ENCODE assay signal across 26 cellular contexts in the genomic region with DNA sequence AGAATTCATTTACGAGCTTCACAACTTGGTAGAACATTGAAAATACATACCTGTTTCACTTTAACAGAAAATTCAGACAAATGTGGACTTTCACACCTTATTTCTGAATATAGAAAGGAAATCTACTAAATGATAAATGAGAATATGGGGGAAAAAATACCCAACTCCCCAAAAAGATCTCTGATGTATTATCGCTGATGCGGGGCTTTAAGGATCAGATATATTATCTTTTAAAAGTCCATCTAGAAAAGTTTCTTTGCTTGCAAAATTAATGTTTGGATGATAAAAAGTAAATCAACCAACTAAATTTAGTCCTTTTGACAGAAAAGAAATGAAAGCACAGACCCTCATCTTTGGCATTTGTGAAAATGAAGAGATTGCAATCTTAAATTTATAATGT.
DNase-seq lines count a peak whose midpoint lies in the region; ATAC-seq, FAIRE-seq and TF ChIP-seq lines count a peak whose summit lies in the region.
"Had no signal": no experiment of that assay in that cellular context is flagged by ENCODE, and none has a peak within 500 bp of the region (broad histone marks: within the 10 kb centered on the region; RNA-seq: fewer than 3 reads in every experiment).

No MANE protein-coding gene starts in this region.

- no peak overlapping the region for H3K56ac ChIP-seq in IMR-90 (ENCODE audit: extremely low read depth, insufficient read depth, low read length)

- H2AK9ac ChIP-seq in IMR-90 (replicated peaks; ENCODE audit: low read depth, low read length, poor library complexity) = no peak overlapping the region

- in situ Hi-C loops in IMR-90 (cut with MboI; ENCODE audit: low sequenced_read_pairs) = no loop called here

- no peaks in the 10 kb centered on the region for H3K36me3 Mint-ChIP-seq in glutamatergic neuron (ENCODE audit: unreplicated experiment)
- H3K36me3 Mint-ChIP-seq in CD4-positive, alpha-beta memory T cell = no peaks in the 10 kb centered on the region

- no peaks in the 10 kb centered on the region for H3K27me3 Mint-ChIP-seq in glutamatergic neuron (ENCODE audit: unreplicated experiment)
- H3K27me3 Mint-ChIP-seq in CD4-positive, alpha-beta memory T cell = peaks cover 0 to 1% of the 10 kb centered on the region in 2 donors
- H3K27me3 Mint-ChIP-seq: B cell; CD4-positive, alpha-beta T cell; CD8-positive, alpha-beta memory T cell had no signal

- no peaks in the 10 kb centered on the region for H3K79me2 ChIP-seq in PC-9 (ENCODE audit: low read depth)

- no peak overlapping the region for H4K8ac ChIP-seq in IMR-90 (ENCODE audit: low read depth in 2 of 2, low read length in 2 of 2)

- TF ChIP-seq CTCF in A549 (IDR thresholded peaks at IDR 0.05) (no peak), IMR-90 (conservative IDR thresholded peaks at IDR 0.05; ENCODE audit: low read depth, low read length) (no peak), PC-9 (conservative IDR thresholded peaks at IDR 0.05) (no peak), glutamatergic neuron (IDR thresholded peaks at IDR 0.05; ENCODE audit: partially characterized antibody, unreplicated experiment) (no peak), stomach (IDR thresholded peaks at IDR 0.05) (no peak)

- H3K4me3 ChIP-seq in A549 = no peak overlapping the region
- H3K4me3 ChIP-seq in IMR-90 (ENCODE audit: insufficient read depth, low read depth, low read length) = no peak overlapping the region
- no peak overlapping the region for H3K4me3 ChIP-seq in PC-9
- H3K4me3 ChIP-seq in stomach = no peak overlapping the region
- H3K4me3 ChIP-seq in CD4-positive, alpha-beta memory T cell (ENCODE audit: low read length in 2 of 2) = no peak overlapping the region
- H3K4me3 ChIP-seq: BLaER1 treated with 17β-estradiol and CSF1 and Interleukin-3, amounts not matched to agents 10 nM and 100 nM; GM12878 had no signal

- TF ChIP-seq POLR2A in A549 (IDR thresholded peaks at IDR 0.05; ENCODE audit: low read length) (no peak), IMR-90 (IDR thresholded peaks at IDR 0.05; ENCODE audit: low read depth, low read length) (no peak), stomach (IDR thresholded peaks at IDR 0.05) (no peak)

- no peak for TF ChIP-seq RAD21 in A549 (conservative IDR thresholded peaks at IDR 0.05 in 1 of 2, IDR thresholded peaks at IDR 0.05 in 1 of 2)
- TF ChIP-seq RAD21 in IMR-90 (IDR thresholded peaks at IDR 0.05; ENCODE audit: low read length) = no peak

- H3K4ac ChIP-seq in IMR-90 (ENCODE audit: low read depth, low read length) = no peak overlapping the region

- H3K36me3 ChIP-seq in IMR-90 (ENCODE audit: control insufficient read depth, insufficient read depth, low read length) (no peaks in the 10 kb centered on the region), PC-9 (ENCODE audit: low read depth) (no peaks in the 10 kb centered on the region), stomach (no peaks in the 10 kb centered on the region)
- no peaks in the 10 kb centered on the region for H3K36me3 ChIP-seq in CD4-positive, alpha-beta memory T cell (ENCODE audit: insufficient read depth, low read length)
- H3K36me3 ChIP-seq: BLaER1 treated with 17β-estradiol and CSF1 and Interleukin-3, amounts not matched to agents 10 nM and 100 nM had no signal

- no peaks in the 10 kb centered on the region for H4K20me1 ChIP-seq in IMR-90 (ENCODE audit: insufficient read depth, low read length)
- H4K20me1 ChIP-seq in PC-9 (ENCODE audit: insufficient read depth) = no peaks in the 10 kb centered on the region
- H4K20me1 ChIP-seq: BLaER1 treated with 17β-estradiol and CSF1 and Interleukin-3, amounts not matched to agents 10 nM and 100 nM had no signal

- H2AFZ ChIP-seq in IMR-90 (replicated peaks; ENCODE audit: low read length, poor library complexity) = no peak overlapping the region
- 0 out of 2 replicates have a peak overlapping the region, but pooled peaks have one; percentile 52 for H2AFZ ChIP-seq in PC-9

- peak overlapping the region; percentile 17 for H3K4me3 Mint-ChIP-seq in glutamatergic neuron (ENCODE audit: unreplicated experiment)
- H3K4me3 Mint-ChIP-seq in CD4-positive, alpha-beta memory T cell = no peak overlapping the region
- H3K4me3 Mint-ChIP-seq: B cell; CD4-positive, alpha-beta T cell; CD8-positive, alpha-beta memory T cell had no signal

- H3K27me3 ChIP-seq in IMR-90 (ENCODE audit: control insufficient read depth, insufficient read depth, low read length) (no peaks in the 10 kb centered on the region), PC-9 (ENCODE audit: insufficient read depth, low read depth) (no peaks in the 10 kb centered on the region), stomach (no peaks in the 10 kb centered on the region)
- H3K27me3 ChIP-seq in CD4-positive, alpha-beta memory T cell (ENCODE audit: insufficient read depth, low read length) = no peaks in the 10 kb centered on the region
- H3K27me3 ChIP-seq: BLaER1 treated with 17β-estradiol and CSF1 and Interleukin-3, amounts not matched to agents 10 nM and 100 nM had no signal

- H3K27ac Mint-ChIP-seq in glutamatergic neuron (ENCODE audit: unreplicated experiment) = peak overlapping the region; percentile 5
- H3K27ac Mint-ChIP-seq in CD4-positive, alpha-beta memory T cell = no peak overlapping the region
- H3K27ac Mint-ChIP-seq: B cell; CD4-positive, alpha-beta T cell; CD8-positive, alpha-beta memory T cell had no signal

- no peak overlapping the region for H3K14ac ChIP-seq in IMR-90 (replicated peaks; ENCODE audit: low read depth, low read length)

- no peaks in the 10 kb centered on the region for H3K9me1 ChIP-seq in IMR-90 (ENCODE audit: insufficient read depth, low read length)

- no peak overlapping the region for H4K5ac ChIP-seq in IMR-90 (ENCODE audit: low read depth, low read length)

- H4K91ac ChIP-seq in IMR-90 (ENCODE audit: insufficient read depth, low read depth, low read length) = no peak overlapping the region

- H2BK120ac ChIP-seq in IMR-90 (ENCODE audit: low read depth, low read length) = no peak overlapping the region

- no peak overlapping the region for H2BK20ac ChIP-seq in IMR-90 (ENCODE audit: low read depth, low read length)

- DNase-seq in A549 (ENCODE audit: low read depth in 1 of 2, low spot score in 1 of 2) (no peak), IMR-90 (no peak), PC-9 (no peak), glutamatergic neuron (no peak), stomach (no peak), hypothalamus (lab: John Stamatoyannopoulos, UW) (no peak)
- no peak for DNase-seq in CD4-positive, alpha-beta memory T cell
- DNase-seq: 8988T; AML-193; CD4-positive, alpha-beta T cell; CD8-positive, alpha-beta memory T cell; COR-L47; DMS 273 treated with DMSO at 0.1 percent for 48 hours; DMS153; DMS53; DMS79; DND-41; EL; GDM1 had no signal

- intact Hi-C loops in IMR-90 (cut with micrococcal nuclease) = no loop called here
- intact Hi-C loops in PC-9 (cut with micrococcal nuclease; ENCODE audit: unreplicated experiment) = no loop called here
- intact Hi-C loops in stomach (cut with DNase I; ENCODE audit: low total_unique reads) = no loop called here
- intact Hi-C loops in CD4-positive, alpha-beta memory T cell (cut with micrococcal nuclease) = no loop called here

- H3K9me3 ChIP-seq in A549 (no peaks in the 10 kb centered on the region), IMR-90 (ENCODE audit: control insufficient read depth, insufficient read depth, low read length) (no peaks in the 10 kb centered on the region), PC-9 (ENCODE audit: insufficient read depth, low read depth) (no peaks in the 10 kb centered on the region), stomach (no peaks in the 10 kb centered on the region)
- no peaks in the 10 kb centered on the region for H3K9me3 ChIP-seq in CD4-positive, alpha-beta memory T cell (ENCODE audit: control insufficient read depth in 1 of 2, low read length in 2 of 2)
- H3K9me3 ChIP-seq: BLaER1 treated with 17β-estradiol and CSF1 and Interleukin-3, amounts not matched to agents 10 nM and 100 nM had no signal

- H3K9me2 ChIP-seq in PC-9 (ENCODE audit: insufficient read depth) = no peaks in the 10 kb centered on the region

- FAIRE-seq in A549 (lab: Jason Lieb, UNC) = no peak
- FAIRE-seq: A204.1, GM12878, GM12892, GM18507 had no signal

- H3K4me1 Mint-ChIP-seq in glutamatergic neuron (ENCODE audit: low read depth, unreplicated experiment) = peaks cover 19% of the 10 kb centered on the region
- H3K4me1 Mint-ChIP-seq in CD4-positive, alpha-beta memory T cell = peaks cover 11 to 29% (median 18%) of the 10 kb centered on the region in 4 donors
- H3K4me1 Mint-ChIP-seq: B cell had no signal

- H3K18ac ChIP-seq in IMR-90 (ENCODE audit: low read depth, low read length) = no peak overlapping the region

- H3F3A ChIP-seq in PC-9 (ENCODE audit: insufficient read depth, low read depth) = no peaks in the 10 kb centered on the region

- H2BK15ac ChIP-seq in IMR-90 (ENCODE audit: low read depth, low read length) = no peak overlapping the region

- H3K79me1 ChIP-seq in IMR-90 (ENCODE audit: low read depth in 1 of 2, low read length in 2 of 2) = no peaks in the 10 kb centered on the region

- TF ChIP-seq EP300 in A549 (IDR thresholded peaks at IDR 0.05) (no peak), stomach (IDR thresholded peaks at IDR 0.05) (no peak)

- H2AK5ac ChIP-seq in IMR-90 (ENCODE audit: low read depth, low read length) = no peak overlapping the region

- dilution Hi-C loops in IMR-90 (cut with HindIII; ENCODE audit: low sequenced_read_pairs, unreplicated experiment) = no loop called here

- no TSS peak for BruUV-seq in IMR-90 (replicated peaks; lab: Mats Ljungman, UMichigan)
- BruUV-seq in PC-9 (replicated peaks; lab: Mats Ljungman, UMichigan) = no TSS peak

- ATAC-seq in A549 = no peak
- no peak for ATAC-seq in IMR-90 (ENCODE audit: low read depth)
- ATAC-seq: GM12878 had no signal

- 75% methylated on average over 3 of the region's 3 CpGs for WGBS in A549 (ENCODE audit: missing lambda C conversion rate)
- WGBS in IMR-90 (ENCODE audit: extremely low coverage in 2 of 2, insufficient read length in 1 of 2), 2 experiments = no CpG with 5 or more reads among the region's 3 CpGs
- WGBS in stomach, 5 donors = 93 to 96% (median 95%) methylated on average over 3 of the region's 3 CpGs

- no peak overlapping the region for H2BK5ac ChIP-seq in IMR-90 (ENCODE audit: low read depth, low read length, poor library complexity, severe bottlenecking)

- no peak overlapping the region for H3K9ac ChIP-seq in IMR-90 (ENCODE audit: low read depth, low read length)
- H3K9ac ChIP-seq: BLaER1 treated with 17β-estradiol and CSF1 and Interleukin-3, amounts not matched to agents 10 nM and 100 nM had no signal

- H3K27ac ChIP-seq in A549 = no peak overlapping the region
- H3K27ac ChIP-seq in IMR-90 (ENCODE audit: insufficient read depth, low read length) = no peak overlapping the region
- H3K27ac ChIP-seq in PC-9 = no peak overlapping the region
- no peak overlapping the region for H3K27ac ChIP-seq in stomach
- no peak overlapping the region for H3K27ac ChIP-seq in CD4-positive, alpha-beta memory T cell (ENCODE audit: low read depth, low read length)
- H3K27ac ChIP-seq: BLaER1 treated with 17β-estradiol and CSF1 and Interleukin-3, amounts not matched to agents 10 nM and 100 nM; C4-2B had no signal

- POLR2A ChIA-PET in A549 (lab: Yijun Ruan, JAX) (no interaction called here), IMR-90 (lab: Charles Lee; ENCODE audit: unreplicated experiment) (no interaction called here), PC-9 (lab: Charles Lee; ENCODE audit: unreplicated experiment) (no interaction called here)
- POLR2A ChIA-PET in CD4-positive, alpha-beta memory T cell (lab: Charles Lee; ENCODE audit: partially characterized antibody) = no interaction called here

- H3K9me3 Mint-ChIP-seq in glutamatergic neuron (ENCODE audit: unreplicated experiment) = no peaks in the 10 kb centered on the region
- peaks cover 0 to 4% (median 0%) of the 10 kb centered on the region in 8 donors for H3K9me3 Mint-ChIP-seq in CD4-positive, alpha-beta memory T cell
- H3K9me3 Mint-ChIP-seq: CD4-positive, alpha-beta T cell had no signal

- H3K23ac ChIP-seq in IMR-90 (ENCODE audit: low read depth, low read length) = no peak overlapping the region

- no peak overlapping the region for H3K4me2 ChIP-seq in A549
- no peak overlapping the region for H3K4me2 ChIP-seq in IMR-90 (ENCODE audit: low read depth, low read length)
- no peak overlapping the region for H3K4me2 ChIP-seq in PC-9

- H3K4me1 ChIP-seq in A549 = no peaks in the 10 kb centered on the region
- no peaks in the 10 kb centered on the region for H3K4me1 ChIP-seq in IMR-90 (ENCODE audit: control insufficient read depth, insufficient read depth, low read length)
- no peaks in the 10 kb centered on the region for H3K4me1 ChIP-seq in PC-9 (replicated peaks; ENCODE audit: insufficient read depth)
- H3K4me1 ChIP-seq in stomach = no peaks in the 10 kb centered on the region
- peaks cover 12% of the 10 kb centered on the region for H3K4me1 ChIP-seq in CD4-positive, alpha-beta memory T cell (ENCODE audit: insufficient read depth, low read length)

- CTCF ChIA-PET in A549 (lab: Yijun Ruan, JAX) (no interaction called here), IMR-90 (lab: Yijun Ruan, JAX) (interaction anchor here (0.6 kb wide), 1 partner anchor 576 kb away, joined by 4 read pairs; no protein-coding TSS in a partner anchor), PC-9 (lab: Charles Lee) (no interaction called here)
- CTCF ChIA-PET in CD4-positive, alpha-beta memory T cell (lab: Charles Lee; ENCODE audit: partially characterized antibody) = no interaction called here
